Comparison of ENCODE assay signal across 8 cellular contexts in the genomic region with DNA sequence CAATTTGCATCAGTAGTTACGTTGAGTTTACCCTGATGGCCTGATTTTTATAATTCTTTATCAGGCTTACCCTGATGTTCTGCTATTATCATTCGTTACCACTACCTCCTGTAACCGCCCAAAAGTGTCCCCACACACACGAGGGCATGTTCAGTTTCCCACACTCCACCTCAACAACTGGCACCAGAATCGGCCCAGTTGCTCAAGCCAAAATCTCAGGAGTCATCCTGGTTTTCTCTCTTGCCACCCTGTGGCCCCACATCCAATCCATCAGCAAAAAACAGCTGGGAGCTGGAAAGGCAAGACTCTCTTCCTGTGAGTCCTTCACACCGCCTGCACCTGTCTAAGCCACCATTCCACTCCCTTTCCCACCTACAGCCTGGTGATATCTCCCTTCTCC.
DNase-seq lines count a peak whose midpoint lies in the region; ATAC-seq and TF ChIP-seq lines count a peak whose summit lies in the region.

No MANE protein-coding gene starts in this region.

- peaks cover 13% of the 10 kb centered on the region for H3K27me3 Mint-ChIP-seq in CD4-positive, CD25-positive, alpha-beta regulatory T cell
- H3K27me3 Mint-ChIP-seq in effector memory CD8-positive, alpha-beta T cell = peaks cover 6 to 7% of the 10 kb centered on the region in 2 donors

- peak overlapping the region; percentile 95 for H2AFZ ChIP-seq in Loucy (ENCODE audit: low read length)
- peak overlapping the region; percentile 93 for H2AFZ ChIP-seq in neuron (ENCODE audit: low read depth, low read length)

- no peak for TF ChIP-seq CTCF in Loucy (conservative IDR thresholded peaks at IDR 0.05; ENCODE audit: low read length)

- no peak overlapping the region for H3K27ac ChIP-seq in CD4-positive, CD25-positive, alpha-beta regulatory T cell (ENCODE audit: insufficient read depth, low read length, poor library complexity, severe bottlenecking)

- no peak for ATAC-seq in CD4-positive, CD25-positive, alpha-beta regulatory T cell (ENCODE audit: low read depth in 2 of 2)
- ATAC-seq in effector memory CD8-positive, alpha-beta T cell (replicated peaks) = no peak
- no peak for ATAC-seq in HG03521 (IDR thresholded peaks at IDR 0.05; ENCODE audit: unreplicated experiment)
- no peak for ATAC-seq in GM21390 (IDR thresholded peaks at IDR 0.05; ENCODE audit: unreplicated experiment)
- no peak for ATAC-seq in GM18909 (IDR thresholded peaks at IDR 0.05; ENCODE audit: poor library complexity, unreplicated experiment)

- H3K79me2 ChIP-seq in Loucy (ENCODE audit: insufficient read depth, low read length) = no peaks in the 10 kb centered on the region

- peak overlapping the region; percentile 54 for H3K9ac ChIP-seq in Loucy (ENCODE audit: low read depth, low read length, poor library complexity, severe bottlenecking)

- no peaks in the 10 kb centered on the region for H3F3A ChIP-seq in Loucy (ENCODE audit: low read depth)

- H3K36me3 Mint-ChIP-seq in CD4-positive, CD25-positive, alpha-beta regulatory T cell = no peaks in the 10 kb centered on the region
- peaks cover 4% of the 10 kb centered on the region for H3K36me3 Mint-ChIP-seq in effector memory CD8-positive, alpha-beta T cell (ENCODE audit: insufficient read depth)

- H3K4me3 ChIP-seq in CD4-positive, CD25-positive, alpha-beta regulatory T cell (ENCODE audit: low read depth, low read length) = peak overlapping the region; percentile 92
- H3K4me3 ChIP-seq in Loucy (ENCODE audit: low read length, poor library complexity, severe bottlenecking) (peak overlapping the region; percentile 79), neuron (ENCODE audit: low read length) (peak overlapping the region; percentile 99)

- H3K36me3 ChIP-seq in CD4-positive, CD25-positive, alpha-beta regulatory T cell (ENCODE audit: control insufficient read depth, insufficient read depth, low read length) = no peaks in the 10 kb centered on the region
- H3K36me3 ChIP-seq in Loucy (ENCODE audit: insufficient read depth, low read length) (no peaks in the 10 kb centered on the region), neuron (ENCODE audit: insufficient read depth, low read length) (no peaks in the 10 kb centered on the region)

- no peaks in the 10 kb centered on the region for H4K20me1 ChIP-seq in Loucy (ENCODE audit: insufficient read depth, low read length, poor library complexity, severe bottlenecking)

- H3K27me3 ChIP-seq in CD4-positive, CD25-positive, alpha-beta regulatory T cell (ENCODE audit: control insufficient read depth, insufficient read depth, low read length) = no peaks in the 10 kb centered on the region
- peaks cover 10% of the 10 kb centered on the region for H3K27me3 ChIP-seq in Loucy (ENCODE audit: insufficient read depth, low read length, poor library complexity, severe bottlenecking)
- peaks cover 6% of the 10 kb centered on the region for H3K27me3 ChIP-seq in neuron (ENCODE audit: insufficient read depth, low read length)

- no peak for DNase-seq in CD4-positive, CD25-positive, alpha-beta regulatory T cell
- no peak for DNase-seq in effector memory CD8-positive, alpha-beta T cell
- DNase-seq in NCI-H128 (lab: John Stamatoyannopoulos, UW; ENCODE audit: unreplicated experiment) = no peak

- H3K27ac Mint-ChIP-seq in CD4-positive, CD25-positive, alpha-beta regulatory T cell = peak overlapping the region; percentile 72 to 84 (median 84)
- peak overlapping the region in 1 of 2 donors; percentile 95 for H3K27ac Mint-ChIP-seq in effector memory CD8-positive, alpha-beta T cell

- peaks cover 0 to 2% (median 0%) of the 10 kb centered on the region in 7 donors for H3K9me3 Mint-ChIP-seq in CD4-positive, CD25-positive, alpha-beta regulatory T cell
- H3K9me3 Mint-ChIP-seq in effector memory CD8-positive, alpha-beta T cell = no peaks in the 10 kb centered on the region

- H3K4me2 ChIP-seq in Loucy (ENCODE audit: low read depth, low read length, poor library complexity, severe bottlenecking) = peak overlapping the region; percentile 84

- no peaks in the 10 kb centered on the region for H3K9me3 ChIP-seq in CD4-positive, CD25-positive, alpha-beta regulatory T cell (ENCODE audit: control insufficient read depth in 2 of 2, low read length in 2 of 2)
- H3K9me3 ChIP-seq in Loucy (ENCODE audit: insufficient read depth, low read depth, low read length) (no peaks in the 10 kb centered on the region), neuron (ENCODE audit: low read length) (no peaks in the 10 kb centered on the region)

- H3K4me1 ChIP-seq in CD4-positive, CD25-positive, alpha-beta regulatory T cell (ENCODE audit: control insufficient read depth, insufficient read depth, low read length, poor library complexity, severe bottlenecking) = peaks cover 6% of the 10 kb centered on the region
- H3K4me1 ChIP-seq in Loucy (ENCODE audit: insufficient read depth, low read length, poor library complexity, severe bottlenecking) (peaks cover 9% of the 10 kb centered on the region), neuron (ENCODE audit: insufficient read depth, low read length) (peaks cover 16% of the 10 kb centered on the region)

- no peaks in the 10 kb centered on the region for H3K9me2 ChIP-seq in Loucy (replicated peaks; ENCODE audit: low read depth, low read length)

- peak overlapping the region; percentile 94 to 98 (median 96) for H3K4me3 Mint-ChIP-seq in CD4-positive, CD25-positive, alpha-beta regulatory T cell
- H3K4me3 Mint-ChIP-seq in effector memory CD8-positive, alpha-beta T cell = peak overlapping the region; percentile 92

- H3K4me1 Mint-ChIP-seq in CD4-positive, CD25-positive, alpha-beta regulatory T cell = peaks cover 9 to 18% (median 10%) of the 10 kb centered on the region in 4 donors
- peaks cover 6 to 7% of the 10 kb centered on the region in 2 donors for H3K4me1 Mint-ChIP-seq in effector memory CD8-positive, alpha-beta T cell (ENCODE audit: low read depth in 2 of 2)
